Comparison of ENCODE assay signal across 17 cellular contexts in genomic region chr12:49550853-49551252, GRCh38. TPM values are rescaled to one million over a fixed set of nuclear protein-coding genes. Genes with fewer than 3 reads are reported as not detected.
"Had no signal": no experiment of that assay in that cellular context is flagged by ENCODE, and none has a peak within 500 bp of the region (broad histone marks: within the 10 kb centered on the region; RNA-seq: fewer than 3 reads in every experiment).

No MANE protein-coding gene starts in this region.

- H3K9me3 Mint-ChIP-seq: activated naive CD4-positive, alpha-beta T cell treated with anti-CD3 and anti-CD28 coated beads, Interleukin-2, amount 50 U/mL, for 24 hours; activated T-helper 17 cell treated with anti-CD3 and anti-CD28 coated beads, Interleukin-2, amount 50 U/mL, for 72 hours; nephron progenitor cell; WTC11 had no signal

- H3K27me3 ChIP-seq: thyroid gland, uterus had no signal

- ATAC-seq: activated T-helper 17 cell treated with anti-CD3 and anti-CD28 coated beads, Interleukin-2, amount 50 U/mL, for 72 hours; left colon; WTC11 had no signal

- H3K4me3 ChIP-seq: esophagus squamous epithelium, thyroid gland, uterus had no signal

- H3K27ac ChIP-seq: esophagus squamous epithelium, parathyroid adenoma, thyroid gland, uterus had no signal

- DNase-seq: activated CD4-positive, alpha-beta T cell treated with anti-CD3 and anti-CD28 coated beads for 48 hours; activated CD8-positive, alpha-beta memory T cell treated with anti-CD3 and anti-CD28 coated beads for 24 hours; aorta; esophagus squamous epithelium; foreskin fibroblast; left colon; nephron progenitor cell; stimulated activated CD4-positive, alpha-beta T cell treated with anti-CD3 and anti-CD28 coated beads, Interleukin-15, amount 100 ng/mL, for 24 hours; stimulated activated CD4-positive, alpha-beta T cell treated with anti-CD3 and anti-CD28 coated beads, Interleukin-4, amount 100 ng/mL, for 4 hours; T-helper 1 cell; thyroid gland; uterus had no signal

- H3K4me3 Mint-ChIP-seq: activated naive CD4-positive, alpha-beta T cell treated with anti-CD3 and anti-CD28 coated beads, Interleukin-2, amount 50 U/mL, for 24 hours; activated T-helper 17 cell treated with anti-CD3 and anti-CD28 coated beads, Interleukin-2, amount 50 U/mL, for 72 hours; nephron progenitor cell; WTC11 had no signal

- H3K79me2 ChIP-seq: parathyroid adenoma had no signal

- H3K9me3 ChIP-seq: esophagus squamous epithelium, thyroid gland, uterus had no signal

- H3K36me3 ChIP-seq: thyroid gland, uterus had no signal

- H3K36me3 Mint-ChIP-seq: activated naive CD4-positive, alpha-beta T cell treated with anti-CD3 and anti-CD28 coated beads, Interleukin-2, amount 50 U/mL, for 24 hours; WTC11 had no signal

- H3K4me1 ChIP-seq: uterus had no signal

- H2AFZ ChIP-seq: parathyroid adenoma had no signal

- H3K9ac ChIP-seq: parathyroid adenoma had no signal

- H3K27ac Mint-ChIP-seq: activated T-helper 17 cell treated with anti-CD3 and anti-CD28 coated beads, Interleukin-2, amount 50 U/mL, for 72 hours; nephron progenitor cell; WTC11 had no signal

RNA-seq across cellular contexts. Expression of gene FAM186B, which starts 54.6 kb away (rescaled TPM):
- total RNA-seq: skeletal muscle tissue had no signal
